ENCODE assay signal across 12 cellular contexts in genomic region chr4:146637853-146638800, GRCh38. TPM values are rescaled to one million over a fixed set of nuclear protein-coding genes. Genes with fewer than 3 reads are reported as not detected.
DNase-seq lines count a peak whose midpoint lies in the region; ATAC-seq and TF ChIP-seq lines count a peak whose summit lies in the region.
"Had no signal": no experiment of that assay in that cellular context is flagged by ENCODE, and none has a peak within 500 bp of the region (broad histone marks: within the 10 kb centered on the region; RNA-seq: fewer than 3 reads in every experiment).

No MANE protein-coding gene starts in this region.

- POLR2A ChIA-PET in SK-N-SH (lab: Yijun Ruan, JAX) = no interaction called here

- peaks cover 0 to 5% of the 10 kb centered on the region in 2 experiments; a peak in 1 of 4 replicates for H3K4me1 ChIP-seq in SK-N-SH (ENCODE audit: control insufficient read depth in 1 of 2, insufficient read depth in 2 of 2, low read depth in 1 of 2, low read length in 1 of 2)
- peaks cover 8% of the 10 kb centered on the region for H3K4me1 ChIP-seq in iPS-18a (ENCODE audit: control insufficient read depth, low read depth, low read length)
- H3K4me1 ChIP-seq in upper lobe of right lung = no peaks in the 10 kb centered on the region

- no peaks in the 10 kb centered on the region for H3K9me3 ChIP-seq in SK-N-SH
- H3K9me3 ChIP-seq in iPS-18a (ENCODE audit: control insufficient read depth, low read depth, low read length) = peaks cover 6% of the 10 kb centered on the region
- H3K9me3 ChIP-seq in upper lobe of right lung = no peaks in the 10 kb centered on the region

- H3K79me2 ChIP-seq in SK-N-SH (ENCODE audit: insufficient read depth) = no peaks in the 10 kb centered on the region

- H3K4me3 ChIP-seq in SK-N-SH (ENCODE audit: low read depth in 2 of 2, low read length in 1 of 2) (peak overlapping the region; percentile 21 to 26; a peak in 2 of 4 replicates), iPS-18a (ENCODE audit: low read length) (peak overlapping the region; percentile 59), upper lobe of right lung (no peak overlapping the region)
- H3K4me3 ChIP-seq: PC-9 had no signal

- H3K4me2 ChIP-seq in SK-N-SH = peak overlapping the region; percentile 89
- H3K4me2 ChIP-seq: PC-9 had no signal

- no peaks in the 10 kb centered on the region for H4K20me1 ChIP-seq in SK-N-SH (ENCODE audit: insufficient read depth)

- H3K4me3 Mint-ChIP-seq in activated T-cell treated with anti-CD3 and anti-CD28 coated beads, Interleukin-2, amount 50 U/mL, for 72 hours = peak overlapping the region; percentile 66 to 78
- peak overlapping the region; percentile 64 for H3K4me3 Mint-ChIP-seq in stimulated activated memory B cell treated with anti-CD40 and anti-IgM and Interleukin-4, amounts not matched to agents 10 μg/mL and 1 μg/mL and 100 μg/mL, for 72 hours

- H3K4me1 Mint-ChIP-seq in activated T-cell treated with anti-CD3 and anti-CD28 coated beads, Interleukin-2, amount 50 U/mL, for 72 hours (ENCODE audit: low read depth) = peaks cover 39% of the 10 kb centered on the region
- peaks cover 20% of the 10 kb centered on the region for H3K4me1 Mint-ChIP-seq in stimulated activated memory B cell treated with anti-CD40 and anti-IgM and Interleukin-4, amounts not matched to agents 10 μg/mL and 1 μg/mL and 100 μg/mL, for 72 hours

- H3K9me3 Mint-ChIP-seq in activated T-cell treated with anti-CD3 and anti-CD28 coated beads, Interleukin-2, amount 50 U/mL, for 72 hours = peaks cover 0 to 2% of the 10 kb centered on the region in 2 donors
- H3K9me3 Mint-ChIP-seq in stimulated activated memory B cell treated with anti-CD40 and anti-IgM and Interleukin-4, amounts not matched to agents 10 μg/mL and 1 μg/mL and 100 μg/mL, for 72 hours = peaks cover 6% of the 10 kb centered on the region

- CTCF ChIA-PET in SK-N-SH (lab: Yijun Ruan, JAX) = no interaction called here

- no peak for DNase-seq in activated T-cell treated with anti-CD3 and anti-CD28 coated beads, Interleukin-2, amount 50 U/mL, for 72 hours
- no peak for DNase-seq in activated T-cell treated with anti-CD3 and anti-CD28 coated beads, Interleukin-2, amount 50 U/mL, for 1 hour
- DNase-seq in SK-N-SH = peak; percentile 66
- no peak for DNase-seq in upper lobe of right lung
- DNase-seq: IMR-90; PC-9; stimulated activated CD4-positive, alpha-beta T cell treated with anti-CD3 and anti-CD28 coated beads, Interleukin-4, amount 100 ng/mL, for 1 hour had no signal

- no peak overlapping the region for H2AFZ ChIP-seq in SK-N-SH (ENCODE audit: low read depth)
- H2AFZ ChIP-seq: PC-9 had no signal

- peak in 1 of 2 donors; percentile 26 for ATAC-seq in activated T-cell treated with anti-CD3 and anti-CD28 coated beads, Interleukin-2, amount 50 U/mL, for 72 hours (replicated peaks in 1 of 2)
- no peak for ATAC-seq in stimulated activated memory B cell treated with anti-CD40 and anti-IgM and Interleukin-4, amounts not matched to agents 10 μg/mL and 1 μg/mL and 100 μg/mL, for 72 hours
- ATAC-seq in HG02885 (IDR thresholded peaks at IDR 0.05; ENCODE audit: poor library complexity, unreplicated experiment) = no peak
- no peak for ATAC-seq in HG03045 (IDR thresholded peaks at IDR 0.05; ENCODE audit: unreplicated experiment)
- no peak for ATAC-seq in upper lobe of right lung

- intact Hi-C loops in upper lobe of right lung (cut with DNase I) = no loop called here

- 9% methylated on average over 36 of the region's 66 CpGs for WGBS in SK-N-SH (ENCODE audit: low lambda C conversion rate)

- H3K36me3 Mint-ChIP-seq in activated T-cell treated with anti-CD3 and anti-CD28 coated beads, Interleukin-2, amount 50 U/mL, for 72 hours (ENCODE audit: insufficient read depth in 2 of 2) = peaks cover 3 to 8% of the 10 kb centered on the region in 2 donors
- no peaks in the 10 kb centered on the region for H3K36me3 Mint-ChIP-seq in stimulated activated memory B cell treated with anti-CD40 and anti-IgM and Interleukin-4, amounts not matched to agents 10 μg/mL and 1 μg/mL and 100 μg/mL, for 72 hours

- no peak overlapping the region for H3K9ac ChIP-seq in SK-N-SH
- no peak overlapping the region for H3K9ac ChIP-seq in iPS-18a (ENCODE audit: low read length)

- peaks cover 75% of the 10 kb centered on the region for H3K27me3 ChIP-seq in SK-N-SH (ENCODE audit: insufficient read depth)
- H3K27me3 ChIP-seq in iPS-18a (ENCODE audit: control insufficient read depth, insufficient read depth, low read length) = peaks cover 100% of the 10 kb centered on the region
- H3K27me3 ChIP-seq in upper lobe of right lung = peaks cover 94% of the 10 kb centered on the region

- H3F3A ChIP-seq in SK-N-SH (replicated peaks; ENCODE audit: insufficient read depth) = no peaks in the 10 kb centered on the region

- H3K27ac Mint-ChIP-seq in activated T-cell treated with anti-CD3 and anti-CD28 coated beads, Interleukin-2, amount 50 U/mL, for 72 hours = no peak overlapping the region
- no peak overlapping the region for H3K27ac Mint-ChIP-seq in stimulated activated memory B cell treated with anti-CD40 and anti-IgM and Interleukin-4, amounts not matched to agents 10 μg/mL and 1 μg/mL and 100 μg/mL, for 72 hours

- H3K27ac ChIP-seq in SK-N-SH (ENCODE audit: low read depth in 2 of 2, low read length in 1 of 2) = no peak overlapping the region
- H3K27ac ChIP-seq in iPS-18a (ENCODE audit: low read length) = no peak overlapping the region
- H3K27ac ChIP-seq in upper lobe of right lung = no peak overlapping the region
- H3K27ac ChIP-seq: PC-9 had no signal

- no peak for TF ChIP-seq RAD21 in SK-N-SH (IDR thresholded peaks at IDR 0.05; ENCODE audit: low read length)

- H3K9me2 ChIP-seq in SK-N-SH = no peaks in the 10 kb centered on the region

- no peak for TF ChIP-seq EP300 in SK-N-SH (IDR thresholded peaks at IDR 0.05; ENCODE audit: borderline replicate concordance in 1 of 2, low read depth in 1 of 2, low read length in 1 of 2)

- TF ChIP-seq CTCF in SK-N-SH (IDR thresholded peaks at IDR 0.05) (no peak), upper lobe of right lung (IDR thresholded peaks at IDR 0.05) (no peak)

- H3K27me3 Mint-ChIP-seq in activated T-cell treated with anti-CD3 and anti-CD28 coated beads, Interleukin-2, amount 50 U/mL, for 72 hours (ENCODE audit: low read depth) = peaks cover 95% of the 10 kb centered on the region
- H3K27me3 Mint-ChIP-seq in stimulated activated memory B cell treated with anti-CD40 and anti-IgM and Interleukin-4, amounts not matched to agents 10 μg/mL and 1 μg/mL and 100 μg/mL, for 72 hours = peaks cover 90% of the 10 kb centered on the region

- H3K36me3 ChIP-seq in SK-N-SH (replicated peaks in 1 of 2; ENCODE audit: control insufficient read depth in 1 of 2, insufficient read depth in 2 of 2, low read length in 1 of 2) (no peaks in the 10 kb centered on the region), iPS-18a (ENCODE audit: control insufficient read depth, low read depth, low read length) (no peaks in the 10 kb centered on the region), upper lobe of right lung (no peaks in the 10 kb centered on the region)

TF ChIP-seq in SK-N-SH, 30 proteins besides CTCF, POLR2A, EP300 and RAD21 (continues in another document):
- TF ChIP-seq FOSL2 (IDR thresholded peaks at IDR 0.05; ENCODE audit: borderline replicate concordance, low read depth) (no peak), CHD2 (IDR thresholded peaks at IDR 0.05; ENCODE audit: low read length, partially characterized antibody) (no peak), GATA2 (CRISPR knock-in tag; IDR thresholded peaks at IDR 0.05) (no peak), EZH2phosphoT487 (IDR thresholded peaks at IDR 0.05; ENCODE audit: borderline replicate concordance, low read depth) (no peak), REST (IDR thresholded peaks at IDR 0.05; ENCODE audit: low read depth, low read length) (no peak), MAX (IDR thresholded peaks at IDR 0.05; ENCODE audit: low read depth) (no peak), TCF12 (IDR thresholded peaks at IDR 0.05) (no peak), USF1 (IDR thresholded peaks at IDR 0.05; ENCODE audit: borderline replicate concordance, low read depth) (no peak)

RNA-seq across cellular contexts. Expression of gene POU4F2, which starts 0.6 kb away (rescaled TPM):
- not detected for total RNA-seq in activated T-cell treated with anti-CD3 and anti-CD28 coated beads, Interleukin-2, amount 50 U/mL, for 72 hours
- not detected in 2 replicates for polyA plus RNA-seq in SK-N-SH (2012; rRNA removed)
- polyA plus RNA-seq in SK-N-SH (2012; cell fraction: cytosol; rRNA removed) = 0.01 TPM in 1 of 2 replicates, not detected in the other
- polyA plus RNA-seq in SK-N-SH (2012; cell fraction: nucleus; rRNA removed) = 0.01 TPM in 1 of 2 replicates, not detected in the other
- not detected for total RNA-seq in upper lobe of right lung
- total RNA-seq: IMR-90, lung microvascular endothelial cell, PC-9 had no signal
- polyA plus RNA-seq: IMR-90 had no signal
